In genomic region chr1:18903313-18903671, GRCh38 we compare ENCODE assay signal across 8 cellular contexts.
DNase-seq lines count a peak whose midpoint lies in the region; TF ChIP-seq lines count a peak whose summit lies in the region.

No MANE protein-coding gene starts in this region.

- TF ChIP-seq CTCF in GM12875 (IDR thresholded peaks at IDR 0.05; ENCODE audit: borderline replicate concordance, insufficient read depth, low read depth, low read length), result no peak
- no peak for TF ChIP-seq CTCF in WERI-Rb-1 (IDR thresholded peaks at IDR 0.05; ENCODE audit: low read depth, low read length)
- no peak for TF ChIP-seq CTCF in foreskin fibroblast (IDR thresholded peaks at IDR 0.05; ENCODE audit: low read depth, low read length)

- H3K4me3 ChIP-seq in GM12875 (ENCODE audit: low read depth, low read length) (peak overlapping the region; percentile 60), WERI-Rb-1 (ENCODE audit: low read depth, low read length) (peak overlapping the region; percentile 89), foreskin fibroblast (ENCODE audit: low read depth in 1 of 2, low read length in 2 of 2) (peak overlapping the region; percentile 83 to 85), skeletal muscle cell (ENCODE audit: low read depth, low read length) (peak overlapping the region; percentile 82)

- DNase-seq in WERI-Rb-1 (no peak), foreskin fibroblast (no peak), skeletal muscle cell (ENCODE audit: low read depth) (no peak), NCI-H1417 treated with DMSO at 0.1 percent for 48 hours (lab: John Stamatoyannopoulos, UW) (no peak), NCI-H1694 (lab: John Stamatoyannopoulos, UW) (no peak)
- DNase-seq in NK-92 treated with Interleukin-12 subunit alpha and Interleukin-12 subunit beta, amount 100 ng/mL, for 24 hours (lab: John Stamatoyannopoulos, UW), result no peak
- DNase-seq in activated CD4-positive, alpha-beta T cell treated with anti-CD3 and anti-CD28 coated beads for 48 hours, result no peak

- H3K27me3 ChIP-seq in WERI-Rb-1 (ENCODE audit: insufficient read depth, low read depth, severe bottlenecking), result no peaks in the 10 kb centered on the region

- peak overlapping the region; percentile 97 for H3K27ac ChIP-seq in WERI-Rb-1

- H3K36me3 ChIP-seq in WERI-Rb-1, result peaks cover 21% of the 10 kb centered on the region

- no peaks in the 10 kb centered on the region for H3K9me3 ChIP-seq in WERI-Rb-1 (ENCODE audit: severe bottlenecking)
